9 cellular contexts compared by ENCODE assay signal in genomic region chr18:3665187-3665586, GRCh38.
DNase-seq lines count a peak whose midpoint lies in the region; ATAC-seq, FAIRE-seq and TF ChIP-seq lines count a peak whose summit lies in the region.
"Had no signal": no experiment of that assay in that cellular context is flagged by ENCODE, and none has a peak within 500 bp of the region (broad histone marks: within the 10 kb centered on the region; RNA-seq: fewer than 3 reads in every experiment).

No MANE protein-coding gene starts in this region.

- H3K4me3 ChIP-seq in HL-60 (replicated peaks; ENCODE audit: insufficient read depth, low read length) (no peak overlapping the region), K562 (no peak overlapping the region), mesodermal cell (ENCODE audit: extremely low read depth, insufficient read depth, low read length, poor library complexity, severe bottlenecking) (no peak overlapping the region), thyroid gland (replicated peaks in 1 of 3) (no peak overlapping the region)
- H3K4me3 ChIP-seq: lung had no signal

- no peak for DNase-seq in HL-60 (ENCODE audit: low read depth in 1 of 2, low spot score in 1 of 2)
- DNase-seq in K562 (ENCODE audit: extremely low read depth in 1 of 4, low spot score in 3 of 4), result peak in 1 of 4 experiments; percentile 9
- DNase-seq in thyroid gland, result no peak
- no peak for DNase-seq in hepatic stellate cell (ENCODE audit: low spot score)

- in situ Hi-C loops in K562 (cut with MboI), result loop anchor here (5.0 kb wide), 2 partner anchors 213 to 383 kb away; partner anchors contain the start of gene TGIF1

- no TSS peak for BruUV-seq in K562 (replicated peaks; lab: Mats Ljungman, UMichigan)

- H3K4me2 ChIP-seq in K562 (ENCODE audit: insufficient read depth, low read length), result peak overlapping the region; percentile 61

- H3K4me1 ChIP-seq in K562 (replicated peaks in 1 of 2; ENCODE audit: control insufficient read depth in 2 of 2, insufficient read depth in 2 of 2, low read length in 2 of 2), result peaks cover 22 to 45% of the 10 kb centered on the region in 2 experiments
- peaks cover 28% of the 10 kb centered on the region for H3K4me1 ChIP-seq in mesodermal cell (ENCODE audit: control insufficient read depth, insufficient read depth, low read length, poor library complexity, severe bottlenecking)
- H3K4me1 ChIP-seq in thyroid gland, result peaks cover 7 to 17% of the 10 kb centered on the region in 2 donors

- POLR2A ChIA-PET in K562 (lab: Yijun Ruan, JAX), result interaction anchor here (0.6 to 9.1 kb wide), 15 partner anchors 9 to 386 kb away, joined by 3 to 109 read pairs (median 12); no protein-coding TSS in a partner anchor

- H3K9me1 ChIP-seq in K562 (ENCODE audit: control insufficient read depth, insufficient read depth, low read length), result no peaks in the 10 kb centered on the region

- H3K27ac ChIP-seq in HL-60 (replicated peaks), result peak overlapping the region; percentile 41
- H3K27ac ChIP-seq in K562 (ENCODE audit: extremely low read depth, low read depth, low read length), result peak overlapping the region; percentile 73
- H3K27ac ChIP-seq in mesodermal cell (ENCODE audit: low read depth, low read length, severe bottlenecking), result peak overlapping the region; percentile 88
- H3K27ac ChIP-seq in thyroid gland, result peak overlapping the region in 2 of 3 donors; percentile 63 to 88
- H3K27ac ChIP-seq: C4-2B had no signal

- H3K9me3 ChIP-seq in K562 (replicated peaks; ENCODE audit: control insufficient read depth, insufficient read depth, low read depth, low read length), result 0 out of 2 replicates have a peak, but pooled peaks cover 14% of the 10 kb centered on the region
- H3K9me3 ChIP-seq in mesodermal cell (ENCODE audit: control insufficient read depth, low read length), result peaks cover 15% of the 10 kb centered on the region
- H3K9me3 ChIP-seq in thyroid gland, result no peaks in the 10 kb centered on the region

- no peaks in the 10 kb centered on the region for H3K27me3 ChIP-seq in HL-60 (ENCODE audit: insufficient read depth, poor library complexity, severe bottlenecking)
- H3K27me3 ChIP-seq in K562 (ENCODE audit: control insufficient read depth in 2 of 2, insufficient read depth in 2 of 2, low read length in 2 of 2), result no peaks in the 10 kb centered on the region
- no peaks in the 10 kb centered on the region for H3K27me3 ChIP-seq in thyroid gland

- TF ChIP-seq EP300 in K562 (IDR thresholded peaks at IDR 0.05; ENCODE audit: low read length), result no peak

- no peak; a peak in 1 of 4 replicates for TF ChIP-seq RAD21 in K562 (CRISPR knock-in tag; conservative IDR thresholded peaks at IDR 0.05 in 1 of 2, IDR thresholded peaks at IDR 0.05 in 1 of 2)

- CTCF ChIA-PET in K562 (lab: Yijun Ruan, JAX; ENCODE audit: low intra/inter-chr PET ratio), result interaction anchor here (0.6 to 4.6 kb wide), 3 partner anchors 71 to 384 kb away, joined by 4 to 83 read pairs (median 16); no protein-coding TSS in a partner anchor

- intact Hi-C loops in K562 (cut with micrococcal nuclease), result loop anchor here (1.0 to 2.0 kb wide), 2 partner anchors 12 to 62 kb away; no protein-coding TSS in a partner anchor
- intact Hi-C loops in thyroid gland (cut with DNase I), result no loop called here

- TF ChIP-seq CTCF in HL-60 (IDR thresholded peaks at IDR 0.05; ENCODE audit: insufficient read depth, low read length), result no peak
- no peak for TF ChIP-seq CTCF in K562 (IDR thresholded peaks at IDR 0.05 in 2 of 3, conservative IDR thresholded peaks at IDR 0.05 in 1 of 3; ENCODE audit: insufficient read depth in 2 of 3, low read depth in 1 of 3, low read length in 3 of 3)
- no peak for TF ChIP-seq CTCF in thyroid gland (IDR thresholded peaks at IDR 0.05)

- H2AFZ ChIP-seq in K562 (ENCODE audit: low read depth, low read length), result peak overlapping the region; percentile 89

- no peak for TF ChIP-seq POLR2A in K562 (conservative IDR thresholded peaks at IDR 0.05)
- no peak for TF ChIP-seq POLR2A in thyroid gland (IDR thresholded peaks at IDR 0.05)

- no peaks in the 10 kb centered on the region for H4K20me1 ChIP-seq in K562 (replicated peaks; ENCODE audit: control insufficient read depth, insufficient read depth, low read length)

- no peak for FAIRE-seq in K562 (lab: Jason Lieb, UNC)

- WGBS in K562 (ENCODE audit: insufficient coverage, low coverage, missing lambda C conversion rate), result 61% methylated on average over 3 of the region's 3 CpGs
- 0% methylated on average over 1 of the region's 3 CpGs; no CpG with 5 or more reads in 1 of the 2 experiments for WGBS in mesodermal cell (ENCODE audit: insufficient coverage in 2 of 2), 2 experiments
- WGBS in thyroid gland, 2 donors, result 70 to 76% methylated on average over 3 of the region's 3 CpGs

- ATAC-seq in K562, result no peak
- no peak for ATAC-seq in HG02623 (IDR thresholded peaks at IDR 0.05; ENCODE audit: unreplicated experiment)
- no peak for ATAC-seq in HG02973 (IDR thresholded peaks at IDR 0.05; ENCODE audit: unreplicated experiment)

- no peaks in the 10 kb centered on the region for H3K79me2 ChIP-seq in K562 (ENCODE audit: control insufficient read depth, insufficient read depth, low read length)

- no peaks in the 10 kb centered on the region for H3K36me3 ChIP-seq in K562 (ENCODE audit: control insufficient read depth, insufficient read depth, low read length)
- no peaks in the 10 kb centered on the region for H3K36me3 ChIP-seq in mesodermal cell (ENCODE audit: control insufficient read depth, insufficient read depth, low read length)
- no peaks in the 10 kb centered on the region for H3K36me3 ChIP-seq in thyroid gland

- H3K9ac ChIP-seq in K562 (ENCODE audit: insufficient read depth in 1 of 2, low read depth in 2 of 2, low read length in 2 of 2), result peak overlapping the region in 1 of 2 experiments; percentile 69; a peak in 2 of 4 replicates

TF ChIP-seq in K562, 482 proteins besides CTCF, POLR2A, EP300 and RAD21 (continues in another document):
- no peak for TF ChIP-seq ZNF740 (CRISPR knock-in tag; IDR thresholded peaks at IDR 0.05)
- peak in 1 of 2 experiments; percentile 18; a peak in 1 of 4 replicates for TF ChIP-seq ZNF740 (tag; IDR thresholded peaks at IDR 0.05)
- TF ChIP-seq PHB (CRISPR knock-in tag; IDR thresholded peaks at IDR 0.05), result no peak
- TF ChIP-seq ETV6 (IDR thresholded peaks at IDR 0.05; ENCODE audit: borderline replicate concordance in 1 of 2, low read depth in 2 of 2, low read length in 1 of 2), result no peak
- no peak for TF ChIP-seq ETV6 (CRISPR knock-in tag; IDR thresholded peaks at IDR 0.05; ENCODE audit: borderline replicate concordance)
- TF ChIP-seq IRF9 (tag; IDR thresholded peaks at IDR 0.05), result 0 out of 2 replicates have a peak, but pooled peaks have one; percentile 17
- no peak for TF ChIP-seq ARID2 (IDR thresholded peaks at IDR 0.05)
